In genomic region chr9:133144142-133144886, GRCh38 we compare ENCODE assay signal across 8 cellular contexts. TPM values are rescaled to one million over a fixed set of nuclear protein-coding genes. Genes with fewer than 3 reads are reported as not detected.
DNase-seq lines count a peak whose midpoint lies in the region; ATAC-seq and TF ChIP-seq lines count a peak whose summit lies in the region.

No MANE protein-coding gene starts in this region.

- no peaks in the 10 kb centered on the region for H3K36me3 Mint-ChIP-seq in T-helper 17 cell (ENCODE audit: low read depth)

- peak overlapping the region; percentile 100 for H3K27ac Mint-ChIP-seq in T-helper 17 cell

- peak; percentile 99 for TF ChIP-seq CTCF in hepatocyte (IDR thresholded peaks at IDR 0.05; ENCODE audit: poor library complexity)

- no peaks in the 10 kb centered on the region for H3K27me3 Mint-ChIP-seq in T-helper 17 cell

- H3K4me3 ChIP-seq in MG63 (peak overlapping the region; percentile 22; the same call in 1 of the 2 replicates), hepatocyte (no peak overlapping the region), skeletal muscle cell (ENCODE audit: low read depth, low read length) (peak overlapping the region; percentile 34)

- H3K4me1 ChIP-seq in hepatocyte (ENCODE audit: insufficient read depth) = peaks cover 52% of the 10 kb centered on the region

- ATAC-seq in GM21576 (IDR thresholded peaks at IDR 0.05; ENCODE audit: unreplicated experiment) (peak; percentile 52), T-helper 17 cell (peak; percentile 49)

- no peaks in the 10 kb centered on the region for H3K27me3 ChIP-seq in MG63
- no peaks in the 10 kb centered on the region for H3K27me3 ChIP-seq in hepatocyte

- H3K9me2 ChIP-seq in hepatocyte (replicated peaks; ENCODE audit: insufficient read depth) = no peaks in the 10 kb centered on the region

- H3K36me3 ChIP-seq in MG63 (no peaks in the 10 kb centered on the region), hepatocyte (replicated peaks; ENCODE audit: insufficient read depth, low read depth) (no peaks in the 10 kb centered on the region)

- H3K4me2 ChIP-seq in hepatocyte = peak overlapping the region; percentile 89

- peaks cover 32% of the 10 kb centered on the region for H4K20me1 ChIP-seq in hepatocyte (ENCODE audit: insufficient read depth, poor library complexity, severe bottlenecking)

- no peaks in the 10 kb centered on the region for H3K9me3 ChIP-seq in MG63
- H3K9me3 ChIP-seq in T-helper 17 cell (ENCODE audit: control insufficient read depth, low read length, poor library complexity, severe bottlenecking) = no peaks in the 10 kb centered on the region
- no peaks in the 10 kb centered on the region for H3K9me3 ChIP-seq in hepatocyte (ENCODE audit: low read depth)

- peaks cover 80% of the 10 kb centered on the region for H3K79me2 ChIP-seq in hepatocyte

- H3K27ac ChIP-seq in hepatocyte = peak overlapping the region; percentile 78

- DNase-seq in DMS79 (lab: John Stamatoyannopoulos, UW) = peak; percentile 72
- DNase-seq in MG63 = peak; percentile 75
- peak; percentile 86 to 88 (median 87) for DNase-seq in T-helper 17 cell
- peak; percentile 35 for DNase-seq in amniotic stem cell (lab: John Stamatoyannopoulos, UW)
- peak; percentile 89 for DNase-seq in hepatocyte (ENCODE audit: low spot score)
- no peak for DNase-seq in skeletal muscle cell (ENCODE audit: low read depth)
- no peak for DNase-seq in mesenteric fat pad (ENCODE audit: low spot score)

- peak overlapping the region; percentile 87 for H3K4me3 Mint-ChIP-seq in T-helper 17 cell

- WGBS in hepatocyte (ENCODE audit: low lambda C conversion rate, missing lambda C conversion rate) = 8% methylated on average over 38 of the region's 52 CpGs

- H3K4me1 Mint-ChIP-seq in T-helper 17 cell = peaks cover 50% of the 10 kb centered on the region

- no peak overlapping the region for H2AFZ ChIP-seq in hepatocyte

RNA-seq across cellular contexts. Expression of gene GBGT1, which starts 19.4 kb away (rescaled TPM):
- total RNA-seq in MG63 (2014; rRNA removed; shearing (Covaris generic); ENCODE audit: low replicate concordance) = 7.2 and 7.6 TPM in 2 replicates
- total RNA-seq in T-helper 17 cell (1 to 10 TPM; 2.2 to 2.3 TPM), hepatocyte (10.1 and 15.5 TPM in 2 replicates), mesenteric fat pad (25.1 TPM)
- polyA plus RNA-seq in hepatocyte = 4.0 and 5.8 TPM in 2 replicates

RNA-seq across cellular contexts. Expression of gene RALGDS, which starts 23.3 kb away (rescaled TPM):
- total RNA-seq in MG63 (2014; rRNA removed; shearing (Covaris generic); ENCODE audit: low replicate concordance) = 21.4 and 22.8 TPM in 2 replicates
- total RNA-seq in T-helper 17 cell (100 to 1,000 TPM; 150 to 236 TPM), hepatocyte (26.9 and 30.9 TPM in 2 replicates), mesenteric fat pad (58.4 TPM)
- 48.0 and 51.7 TPM in 2 replicates for polyA plus RNA-seq in hepatocyte

Comparison
In these comparisons a context has a peak if more than half of its experiments do, and no peak if none do; other contexts are left out.
1. DNase-seq: peak in DMS79 (single experiment), MG63 (single experiment), T-helper 17 cell (3 of 3), amniotic stem cell (single experiment) and hepatocyte (single experiment); none in skeletal muscle cell (single experiment) and mesenteric fat pad (single experiment).